Comparison of ENCODE assay signal across 12 cellular contexts in the genomic region with DNA sequence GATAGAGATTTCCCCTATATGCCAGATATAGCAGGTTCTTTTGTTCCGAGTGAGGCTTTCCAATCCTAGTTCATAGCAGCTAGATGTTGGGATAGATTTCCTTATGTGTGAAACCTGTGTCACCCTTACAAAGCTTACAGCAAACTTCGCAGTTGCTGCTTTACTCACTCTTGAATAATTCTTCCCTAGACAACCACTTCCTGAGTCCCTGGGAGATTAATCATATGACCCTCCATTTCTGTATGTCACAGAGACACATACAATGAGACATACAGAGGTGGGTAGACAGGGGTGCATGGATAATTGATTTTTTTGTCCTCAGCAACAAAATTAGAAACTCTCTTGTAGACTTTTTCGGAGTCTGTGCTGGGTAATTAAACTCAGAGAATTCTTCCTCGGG.
A peak's percentile ranks its signal among the peaks of the same experiment; 100 is the strongest.
DNase-seq lines count a peak whose midpoint lies in the region; ATAC-seq and TF ChIP-seq lines count a peak whose summit lies in the region.
"Had no signal": no experiment of that assay in that cellular context is flagged by ENCODE, and none has a peak within 500 bp of the region (broad histone marks: within the 10 kb centered on the region; RNA-seq: fewer than 3 reads in every experiment).

No MANE protein-coding gene starts in this region.

- POLR2A ChIA-PET in Panc1 (lab: Charles Lee) = no interaction called here

- H3K4me3 Mint-ChIP-seq in chondrocyte (ENCODE audit: unreplicated experiment) (peak overlapping the region; percentile 40), mesothelial cell of epicardium (no peak overlapping the region)

- H3K36me3 Mint-ChIP-seq in chondrocyte (ENCODE audit: low read depth) (no peaks in the 10 kb centered on the region), mesothelial cell of epicardium (no peaks in the 10 kb centered on the region)

- H3K4me3 ChIP-seq in Panc1 (ENCODE audit: low read depth in 2 of 2, low read length in 2 of 2) = no peak overlapping the region
- H3K4me3 ChIP-seq: sigmoid colon, thyroid gland had no signal

- H3K27ac ChIP-seq in Panc1 (ENCODE audit: low read length) = no peak overlapping the region
- H3K27ac ChIP-seq: sigmoid colon, thyroid gland had no signal

- H3K4me1 Mint-ChIP-seq in chondrocyte (ENCODE audit: low read depth) = peaks cover 23% of the 10 kb centered on the region
- peaks cover 35% of the 10 kb centered on the region for H3K4me1 Mint-ChIP-seq in mesothelial cell of epicardium

- CTCF ChIA-PET in Panc1 (lab: Charles Lee) = no interaction called here

- H3K9me3 Mint-ChIP-seq in chondrocyte (ENCODE audit: low read depth) = no peaks in the 10 kb centered on the region
- H3K9me3 Mint-ChIP-seq in mesothelial cell of epicardium = no peaks in the 10 kb centered on the region

- no peaks in the 10 kb centered on the region for H3K36me3 ChIP-seq in Panc1 (ENCODE audit: control insufficient read depth, insufficient read depth, low read length)
- H3K36me3 ChIP-seq: sigmoid colon, thyroid gland had no signal

- no peaks in the 10 kb centered on the region for H3K9me3 ChIP-seq in Panc1 (ENCODE audit: control insufficient read depth, insufficient read depth, low read depth, low read length)
- H3K9me3 ChIP-seq: sigmoid colon, thyroid gland had no signal

- H3K27me3 ChIP-seq in Panc1 (ENCODE audit: control insufficient read depth, insufficient read depth, low read length) = no peaks in the 10 kb centered on the region; the same call in 1 of the 2 replicates
- H3K27me3 ChIP-seq: sigmoid colon, thyroid gland had no signal

- in situ Hi-C loops in Panc1 (cut with HindIII; ENCODE audit: low pct_unique_long_range_greater_than_20kb, low sequenced_read_pairs) = no loop called here

- H3K4me1 ChIP-seq in Panc1 (ENCODE audit: control insufficient read depth, insufficient read depth, low read length) = no peaks in the 10 kb centered on the region
- H3K4me1 ChIP-seq: thyroid gland had no signal

- intact Hi-C loops in Panc1 (cut with micrococcal nuclease; ENCODE audit: unreplicated experiment) = no loop called here

- BruUV-seq in Panc1 (replicated peaks; lab: Mats Ljungman, UMichigan) = no TSS peak

- TF ChIP-seq CTCF in Panc1 (IDR thresholded peaks at IDR 0.05) (no peak), chondrocyte (IDR thresholded peaks at IDR 0.05) (no peak), mesothelial cell of epicardium (IDR thresholded peaks at IDR 0.05; ENCODE audit: unreplicated experiment) (no peak)

- peak overlapping the region; percentile 87 for H3K27ac Mint-ChIP-seq in chondrocyte (ENCODE audit: unreplicated experiment)
- peak overlapping the region; percentile 87 for H3K27ac Mint-ChIP-seq in mesothelial cell of epicardium

- no peak for ATAC-seq in Panc1
- no peak for ATAC-seq in HG02588 (IDR thresholded peaks at IDR 0.05; ENCODE audit: unreplicated experiment)

- peak; percentile 5 for DNase-seq in AG08395 (ENCODE audit: low spot score)
- DNase-seq in Panc1 (ENCODE audit: low read depth, low spot score) = peak; percentile 7
- no peak for DNase-seq in chondrocyte (ENCODE audit: low spot score)
- DNase-seq in mesothelial cell of epicardium (ENCODE audit: low spot score in 2 of 2, unreplicated experiment in 2 of 2) = no peak
- no peak for DNase-seq in stimulated activated CD4-positive, alpha-beta T cell treated with anti-CD3 and anti-CD28 coated beads, Interleukin-2, amount 100 ng/mL, for 48 hours
- DNase-seq in NCI-H510A treated with DMSO at 0.1 percent for 48 hours (lab: John Stamatoyannopoulos, UW) = no peak
- no peak for DNase-seq in activated CD4-positive, CD25-positive, alpha-beta regulatory T cell treated with anti-CD3 and anti-CD28 coated beads, Interleukin-2, amount 50 U/mL, for 72 hours
- DNase-seq: activated CD4-positive, alpha-beta T cell treated with anti-CD3 and anti-CD28 coated beads for 48 hours; GDM1; sigmoid colon; thyroid gland had no signal

- no peaks in the 10 kb centered on the region for H3K27me3 Mint-ChIP-seq in chondrocyte (ENCODE audit: low read depth)
- H3K27me3 Mint-ChIP-seq in mesothelial cell of epicardium (ENCODE audit: low read depth) = peaks cover 4% of the 10 kb centered on the region

Comparison
In these comparisons a context has a peak if more than half of its experiments do, and no peak if none do; other contexts are left out.
1. DNase-seq: peak in AG08395 (single experiment) and Panc1 (single experiment); none in chondrocyte (single experiment), mesothelial cell of epicardium (0 of 2), stimulated activated CD4-positive, alpha-beta T cell treated with anti-CD3 and anti-CD28 coated beads, Interleukin-2, amount 100 ng/mL, for 48 hours (0 of 2), NCI-H510A treated with DMSO at 0.1 percent for 48 hours (single experiment) and activated CD4-positive, CD25-positive, alpha-beta regulatory T cell treated with anti-CD3 and anti-CD28 coated beads, Interleukin-2, amount 50 U/mL, for 72 hours (single experiment).